ENCODE assay signal across 10 cellular contexts in genomic region chr7:139681463-139681755, GRCh38.
DNase-seq lines count a peak whose midpoint lies in the region; ATAC-seq, FAIRE-seq and TF ChIP-seq lines count a peak whose summit lies in the region.
"Had no signal": no experiment of that assay in that cellular context is flagged by ENCODE, and none has a peak within 500 bp of the region (broad histone marks: within the 10 kb centered on the region; RNA-seq: fewer than 3 reads in every experiment).

No MANE protein-coding gene starts in this region.

- H3K9me3 ChIP-seq in GM12878 (replicated peaks; ENCODE audit: control insufficient read depth, insufficient read depth, low read length): peaks cover 7% of the 10 kb centered on the region

- H4K20me1 ChIP-seq in GM12878 (ENCODE audit: control insufficient read depth, insufficient read depth): no peaks in the 10 kb centered on the region

- H3K27me3 Mint-ChIP-seq in memory B cell: no peaks in the 10 kb centered on the region

- TF ChIP-seq EP300 in GM12878 (IDR thresholded peaks at IDR 0.05; ENCODE audit: borderline replicate concordance in 1 of 2, control insufficient read depth in 1 of 2, low read depth in 2 of 2, low read length in 2 of 2): no peak

- peak overlapping the region; percentile 1; the same call in 1 of the 2 replicates for H3K4me3 ChIP-seq in ACC112 (ENCODE audit: low read depth, low read length)
- no peak overlapping the region for H3K4me3 ChIP-seq in GM12878
- H3K4me3 ChIP-seq: mucosa of descending colon had no signal

- H3K4me2 ChIP-seq in GM12878 (ENCODE audit: control insufficient read depth, insufficient read depth): no peak overlapping the region

- H3K4me3 Mint-ChIP-seq in memory B cell: no peak overlapping the region

- CTCF ChIA-PET in GM12878 (lab: Yijun Ruan, JAX): interaction anchor here (1.8 to 5.2 kb wide), 2 partner anchors 8 to 34 kb away, joined by 10 to 20 read pairs; no protein-coding TSS in a partner anchor

- H3K36me3 ChIP-seq in ACC112 (ENCODE audit: insufficient read depth, low read length): peaks cover 14% of the 10 kb centered on the region
- H3K36me3 ChIP-seq in GM12878 (ENCODE audit: control insufficient read depth in 2 of 2, insufficient read depth in 2 of 2, low read length in 1 of 2): peaks cover under 1 to 2% of the 10 kb centered on the region in 2 experiments; a peak in 2 of 4 replicates

- SMC1A ChIA-PET in GM12878 (lab: Charles Lee; ENCODE audit: uncharacterized antibody, unreplicated experiment): interaction anchor here (0.6 to 2.5 kb wide), 6 partner anchors 8 to 471 kb away, joined by 3 to 17 read pairs (median 4); no protein-coding TSS in a partner anchor

- ATAC-seq in GM12878: no peak
- no peak for ATAC-seq in memory B cell (ENCODE audit: low read depth)
- no peak for ATAC-seq in GM18502 (IDR thresholded peaks at IDR 0.05; ENCODE audit: poor library complexity, unreplicated experiment)
- ATAC-seq in HG03439 (IDR thresholded peaks at IDR 0.05; ENCODE audit: unreplicated experiment): no peak
- ATAC-seq in GM19397 (IDR thresholded peaks at IDR 0.05; ENCODE audit: unreplicated experiment): no peak

- no peak for TF ChIP-seq POLR2A in GM12878 (IDR thresholded peaks at IDR 0.05; ENCODE audit: low read depth, low read length)

- no TSS peak for BruUV-seq in GM12878 (replicated peaks; lab: Mats Ljungman, UMichigan)

- no peak for FAIRE-seq in GM12878 (lab: Jason Lieb, UNC)

- H3K79me2 ChIP-seq in ACC112 (ENCODE audit: control insufficient read depth, insufficient read depth, low read length, unreplicated experiment) (peaks cover 37% of the 10 kb centered on the region), GM12878 (ENCODE audit: control insufficient read depth, insufficient read depth, low read length) (no peaks in the 10 kb centered on the region)

- TF ChIP-seq RAD21 in GM12878 (IDR thresholded peaks at IDR 0.05; ENCODE audit: insufficient read depth, low read depth, low read length): no peak

- peaks cover 20% of the 10 kb centered on the region for H3K36me3 Mint-ChIP-seq in memory B cell

- DNase-seq in NCI-H146 treated with DMSO at 0.1 percent for 48 hours (lab: John Stamatoyannopoulos, UW; ENCODE audit: unreplicated experiment) (peak; percentile 77), GM12878 (ENCODE audit: low read depth, low spot score) (no peak), memory B cell (ENCODE audit: low spot score in 2 of 2) (no peak), GM13976 (ENCODE audit: low spot score) (no peak)
- DNase-seq: mucosa of descending colon, NCI-H1694 had no signal

- H3K4me1 ChIP-seq in ACC112 (ENCODE audit: control insufficient read depth, insufficient read depth, low read length, unreplicated experiment): peaks cover 57% of the 10 kb centered on the region
- peaks cover 37% of the 10 kb centered on the region for H3K4me1 ChIP-seq in GM12878 (ENCODE audit: control insufficient read depth, insufficient read depth, low read length)

- in situ Hi-C loops in GM12878 (cut with MboI): no loop called here
- in situ Hi-C loops in GM13976 (cut with MboI; ENCODE audit: low sequenced_read_pairs, unreplicated experiment): no loop called here

- RAD21 ChIA-PET in GM12878 (lab: Charles Lee; ENCODE audit: unreplicated experiment): interaction anchor here (1.2 to 5.9 kb wide), 4 partner anchors 8 to 97 kb away, joined by 3 to 57 read pairs (median 30); no protein-coding TSS in a partner anchor

- WGBS in GM12878 (ENCODE audit: insufficient coverage, insufficient replicate concordance, low lambda C conversion rate, missing lambda C conversion rate): 53% methylated on average over 6 of the region's 6 CpGs

- H3K27me3 ChIP-seq in ACC112 (ENCODE audit: insufficient read depth, low read length) (no peaks in the 10 kb centered on the region), GM12878 (replicated peaks in 1 of 2; ENCODE audit: control insufficient read depth in 2 of 2, insufficient read depth in 2 of 2, low read length in 1 of 2) (no peaks in the 10 kb centered on the region)

- H3K9me3 Mint-ChIP-seq in memory B cell: peaks cover 5% of the 10 kb centered on the region

- POLR2A ChIA-PET in GM12878 (lab: Charles Lee): interaction anchor here (0.6 to 2.9 kb wide), 4 partner anchors 8 to 49 kb away, joined by 3 to 15 read pairs (median 3); no protein-coding TSS in a partner anchor

- H3K9ac ChIP-seq in GM12878 (ENCODE audit: control insufficient read depth, insufficient read depth, low read length): no peak overlapping the region

- intact Hi-C loops in GM12878 (cut with micrococcal nuclease; ENCODE audit: unreplicated experiment): loop anchor here (2.0 kb wide), 1 partner anchor 33 kb away; no protein-coding TSS in a partner anchor

- peak overlapping the region; percentile 78 for H3K27ac Mint-ChIP-seq in memory B cell

- TF ChIP-seq CTCF in GM12878 (IDR thresholded peaks at IDR 0.05 in 2 of 3, conservative IDR thresholded peaks at IDR 0.05 in 1 of 3; ENCODE audit: control insufficient read depth in 2 of 3, extremely low read depth in 1 of 3, insufficient read depth in 1 of 3, low read depth in 3 of 3, low read length in 3 of 3) (no peak), GM13976 (IDR thresholded peaks at IDR 0.05; ENCODE audit: borderline replicate concordance, control extremely low read depth, extremely low read depth, insufficient read depth, missing control alignments) (no peak)

- peak overlapping the region; percentile 96 for H3K27ac ChIP-seq in ACC112 (ENCODE audit: low read depth, low read length)
- H3K27ac ChIP-seq in GM12878 (ENCODE audit: control insufficient read depth, insufficient read depth): peak overlapping the region; percentile 58; the same call in 1 of the 2 replicates

- H3K4me1 Mint-ChIP-seq in memory B cell: peaks cover 32% of the 10 kb centered on the region

- H2AFZ ChIP-seq in ACC112 (ENCODE audit: low read length, unreplicated experiment): no peak overlapping the region
- no peak overlapping the region for H2AFZ ChIP-seq in GM12878 (ENCODE audit: control insufficient read depth, low read depth, low read length)

TF ChIP-seq in GM12878, 131 proteins besides CTCF, POLR2A, EP300 and RAD21:
- no peak for TF ChIP-seq TCF12 (IDR thresholded peaks at IDR 0.05; ENCODE audit: low read depth, low read length)
- TF ChIP-seq JUND (IDR thresholded peaks at IDR 0.05; ENCODE audit: low read depth, low read length): no peak
- TF ChIP-seq, protein P1, sequence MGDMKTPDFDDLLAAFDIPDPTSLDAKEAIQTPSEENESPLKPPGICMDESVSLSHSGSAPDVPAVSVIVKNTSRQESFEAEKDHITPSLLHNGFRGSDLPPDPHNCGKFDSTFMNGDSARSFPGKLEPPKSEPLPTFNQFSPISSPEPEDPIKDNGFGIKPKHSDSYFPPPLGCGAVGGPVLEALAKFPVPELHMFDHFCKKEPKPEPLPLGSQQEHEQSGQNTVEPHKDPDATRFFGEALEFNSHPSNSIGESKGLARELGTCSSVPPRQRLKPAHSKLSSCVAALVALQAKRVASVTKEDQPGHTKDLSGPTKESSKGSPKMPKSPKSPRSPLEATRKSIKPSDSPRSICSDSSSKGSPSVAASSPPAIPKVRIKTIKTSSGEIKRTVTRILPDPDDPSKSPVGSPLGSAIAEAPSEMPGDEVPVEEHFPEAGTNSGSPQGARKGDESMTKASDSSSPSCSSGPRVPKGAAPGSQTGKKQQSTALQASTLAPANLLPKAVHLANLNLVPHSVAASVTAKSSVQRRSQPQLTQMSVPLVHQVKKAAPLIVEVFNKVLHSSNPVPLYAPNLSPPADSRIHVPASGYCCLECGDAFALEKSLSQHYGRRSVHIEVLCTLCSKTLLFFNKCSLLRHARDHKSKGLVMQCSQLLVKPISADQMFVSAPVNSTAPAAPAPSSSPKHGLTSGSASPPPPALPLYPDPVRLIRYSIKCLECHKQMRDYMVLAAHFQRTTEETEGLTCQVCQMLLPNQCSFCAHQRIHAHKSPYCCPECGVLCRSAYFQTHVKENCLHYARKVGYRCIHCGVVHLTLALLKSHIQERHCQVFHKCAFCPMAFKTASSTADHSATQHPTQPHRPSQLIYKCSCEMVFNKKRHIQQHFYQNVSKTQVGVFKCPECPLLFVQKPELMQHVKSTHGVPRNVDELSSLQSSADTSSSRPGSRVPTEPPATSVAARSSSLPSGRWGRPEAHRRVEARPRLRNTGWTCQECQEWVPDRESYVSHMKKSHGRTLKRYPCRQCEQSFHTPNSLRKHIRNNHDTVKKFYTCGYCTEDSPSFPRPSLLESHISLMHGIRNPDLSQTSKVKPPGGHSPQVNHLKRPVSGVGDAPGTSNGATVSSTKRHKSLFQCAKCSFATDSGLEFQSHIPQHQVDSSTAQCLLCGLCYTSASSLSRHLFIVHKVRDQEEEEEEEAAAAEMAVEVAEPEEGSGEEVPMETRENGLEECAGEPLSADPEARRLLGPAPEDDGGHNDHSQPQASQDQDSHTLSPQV (IDR thresholded peaks at IDR 0.05): no peak
- TF ChIP-seq HCFC1 (IDR thresholded peaks at IDR 0.05; ENCODE audit: low read length): no peak
- TF ChIP-seq NFIC (IDR thresholded peaks at IDR 0.05; ENCODE audit: low read depth, low read length): no peak
TF ChIP-seq in GM12878: peak in this region for 0.
